In the genomic region with DNA sequence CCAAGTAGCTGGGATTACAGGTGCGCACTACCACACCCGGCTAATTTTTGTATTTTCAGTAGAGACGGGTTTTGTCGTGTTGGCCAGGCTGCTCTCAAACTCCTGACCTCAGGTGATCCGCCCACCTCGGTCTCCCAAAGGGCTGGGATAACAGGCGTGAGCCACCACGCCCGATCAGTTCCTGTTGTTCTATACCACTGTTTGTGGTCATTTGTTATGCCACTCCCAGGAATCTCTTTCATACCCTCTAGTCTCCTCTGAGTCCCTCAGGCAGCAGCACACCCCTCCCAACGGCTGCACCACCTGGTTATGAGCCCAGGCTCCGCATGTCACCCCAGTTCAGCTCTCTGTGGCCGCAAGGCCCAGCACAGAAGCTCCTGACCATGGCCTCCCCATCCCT, we compare ENCODE assay signal across 14 cellular contexts. TPM values are rescaled to one million over a fixed set of nuclear protein-coding genes. Genes with fewer than 3 reads are reported as not detected.
DNase-seq lines count a peak whose midpoint lies in the region; ATAC-seq and TF ChIP-seq lines count a peak whose summit lies in the region.
"Had no signal": no experiment of that assay in that cellular context is flagged by ENCODE, and none has a peak within 500 bp of the region (broad histone marks: within the 10 kb centered on the region; RNA-seq: fewer than 3 reads in every experiment).

No MANE protein-coding gene starts in this region.

- H3K36me3 Mint-ChIP-seq in progenitor cell of endocrine pancreas (ENCODE audit: insufficient read depth) = peaks cover 4% of the 10 kb centered on the region

- no peak overlapping the region for H3K4me3 ChIP-seq in aorta (ENCODE audit: low read length in 2 of 2)
- H3K4me3 ChIP-seq in gastrocnemius medialis = no peak overlapping the region
- H3K4me3 ChIP-seq: HAP-1 had no signal

- no peaks in the 10 kb centered on the region for H3K27me3 Mint-ChIP-seq in progenitor cell of endocrine pancreas
- H3K27me3 Mint-ChIP-seq: CD4-positive, CD25-positive, alpha-beta regulatory T cell; CD8-positive, alpha-beta memory T cell had no signal

- peak overlapping the region; percentile 7 for H3K27ac Mint-ChIP-seq in progenitor cell of endocrine pancreas
- H3K27ac Mint-ChIP-seq: CD4-positive, CD25-positive, alpha-beta regulatory T cell had no signal

- TF ChIP-seq CTCF in progenitor cell of endocrine pancreas (IDR thresholded peaks at IDR 0.05; ENCODE audit: unreplicated experiment) (no peak), gastrocnemius medialis (IDR thresholded peaks at IDR 0.05 in 4 of 5, conservative IDR thresholded peaks at IDR 0.05 in 1 of 5) (no peak)

- H3K27ac ChIP-seq in aorta (ENCODE audit: low read depth in 1 of 2, low read length in 2 of 2) = no peak overlapping the region
- no peak overlapping the region for H3K27ac ChIP-seq in gastrocnemius medialis

- H3K9me3 Mint-ChIP-seq in progenitor cell of endocrine pancreas (ENCODE audit: low read depth) = no peaks in the 10 kb centered on the region
- H3K9me3 Mint-ChIP-seq: CD8-positive, alpha-beta memory T cell had no signal

- no peaks in the 10 kb centered on the region for H3K4me1 ChIP-seq in aorta (ENCODE audit: control insufficient read depth in 1 of 2, insufficient read depth in 2 of 2, low read length in 2 of 2)
- H3K4me1 ChIP-seq in gastrocnemius medialis = peaks cover 4 to 12% of the 10 kb centered on the region in 2 donors
- H3K4me1 ChIP-seq: BE2C, HAP-1 had no signal

- 94 to 96% methylated on average over 12 of the region's 12 CpGs for WGBS in aorta, 2 donors

- H3K4me3 Mint-ChIP-seq in progenitor cell of endocrine pancreas (ENCODE audit: low read depth) = no peak overlapping the region
- H3K4me3 Mint-ChIP-seq: CD4-positive, CD25-positive, alpha-beta regulatory T cell; CD8-positive, alpha-beta memory T cell had no signal

- H3K9me3 ChIP-seq in aorta (ENCODE audit: control insufficient read depth, low read length) = no peaks in the 10 kb centered on the region
- H3K9me3 ChIP-seq in gastrocnemius medialis = no peaks in the 10 kb centered on the region
- H3K9me3 ChIP-seq: BE2C, HAP-1 had no signal

- peaks cover 13% of the 10 kb centered on the region for H3K4me1 Mint-ChIP-seq in progenitor cell of endocrine pancreas (ENCODE audit: low read depth)
- H3K4me1 Mint-ChIP-seq: CD4-positive, CD25-positive, alpha-beta regulatory T cell; CD8-positive, alpha-beta memory T cell had no signal

- H3K36me3 ChIP-seq in aorta (ENCODE audit: control insufficient read depth in 1 of 2, insufficient read depth in 2 of 2, low read length in 1 of 2) (no peaks in the 10 kb centered on the region), gastrocnemius medialis (no peaks in the 10 kb centered on the region)
- H3K36me3 ChIP-seq: BE2C, HAP-1 had no signal

- DNase-seq in SW480 (ENCODE audit: low spot score) (peak; percentile 69), mesenteric fat pad (ENCODE audit: low spot score) (peak; percentile 81), progenitor cell of endocrine pancreas (ENCODE audit: low spot score, unreplicated experiment) (no peak), aorta (no peak), NCI-H1417 treated with DMSO at 0.1 percent for 48 hours (lab: John Stamatoyannopoulos, UW) (no peak), gastrocnemius medialis (no peak)
- DNase-seq: ACHN; BE2C; C1 segment of cervical spinal cord; CD4-positive, CD25-positive, alpha-beta regulatory T cell; CD8-positive, alpha-beta memory T cell; COR-L47; DMS 273 treated with DMSO at 0.1 percent for 48 hours had no signal

- no peak for ATAC-seq in aorta (ENCODE audit: low FRiP score)
- ATAC-seq in gastrocnemius medialis = no peak

- in situ Hi-C loops in gastrocnemius medialis (cut with MboI; ENCODE audit: low sequenced_read_pairs in 4 of 4) = loop anchor here in 1 of 4 donors (25.0 kb wide), 1 partner anchor 139 kb away; no protein-coding TSS in a partner anchor

- intact Hi-C loops in aorta (cut with DNase I) (no loop called here), gastrocnemius medialis (cut with DNase I; ENCODE audit: low total_unique reads) (no loop called here)

- TF ChIP-seq POLR2A in gastrocnemius medialis (IDR thresholded peaks at IDR 0.05) = no peak

- no peaks in the 10 kb centered on the region for H3K27me3 ChIP-seq in aorta (ENCODE audit: control insufficient read depth in 1 of 2, insufficient read depth in 2 of 2, low read length in 1 of 2)
- no peaks in the 10 kb centered on the region for H3K27me3 ChIP-seq in gastrocnemius medialis
- H3K27me3 ChIP-seq: BE2C had no signal

RNA-seq across cellular contexts. Expression of gene CD99, which starts 17.5 kb away (rescaled TPM):
- total RNA-seq in mesenteric fat pad (398 TPM), progenitor cell of endocrine pancreas (328 and 362 TPM in 2 replicates), aorta (100 to 1,000 TPM; 292 to 399 TPM), gastrocnemius medialis (100 to 1,000 TPM; 110 to 207 (median 133) TPM)
- 100 to 1,000 TPM; 416 TPM for polyA plus RNA-seq in aorta

Comparison
In these comparisons a context has a peak if more than half of its experiments do, and no peak if none do; other contexts are left out.
1. DNase-seq: peak in SW480 (single experiment) and mesenteric fat pad (single experiment); none in progenitor cell of endocrine pancreas (single experiment), aorta (0 of 2), NCI-H1417 treated with DMSO at 0.1 percent for 48 hours (single experiment) and gastrocnemius medialis (0 of 2).